Comparison of ENCODE assay signal across 8 cellular contexts in the genomic region with DNA sequence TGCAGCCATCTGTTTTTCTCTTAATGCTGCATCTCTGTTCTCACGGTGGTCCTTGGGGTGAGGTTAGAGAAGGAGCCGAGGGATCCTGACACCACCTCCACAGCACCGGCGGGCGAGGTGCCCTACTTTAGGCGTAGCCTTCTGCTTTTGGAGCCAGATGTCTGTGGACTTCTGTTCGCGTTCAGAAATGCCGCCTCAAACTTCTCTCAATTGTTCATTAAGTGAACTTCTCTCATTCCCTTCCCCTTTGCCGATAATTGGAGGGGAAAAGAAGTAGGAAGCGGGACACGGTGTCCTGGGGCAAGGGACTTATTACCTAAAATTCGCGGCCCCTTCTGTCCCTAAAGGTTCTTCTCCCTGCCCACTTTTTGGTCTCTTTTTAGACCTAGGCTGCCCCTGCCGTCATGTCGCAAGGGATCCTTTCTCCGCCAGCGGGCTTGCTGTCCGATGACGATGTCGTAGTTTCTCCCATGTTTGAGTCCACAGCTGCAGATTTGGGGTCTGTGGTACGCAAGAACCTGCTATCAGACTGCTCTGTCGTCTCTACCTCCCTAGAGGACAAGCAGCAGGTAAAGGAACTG. TPM values are rescaled to one million over a fixed set of nuclear protein-coding genes. Genes with fewer than 3 reads are reported as not detected.
DNase-seq lines count a peak whose midpoint lies in the region; ATAC-seq, FAIRE-seq and TF ChIP-seq lines count a peak whose summit lies in the region.

No MANE protein-coding gene starts in this region.

- H4K20me1 ChIP-seq in SU-DHL-6 (ENCODE audit: low read depth, low read length) = no peaks in the 10 kb centered on the region

- no peak for ATAC-seq in naive thymus-derived CD8-positive, alpha-beta T cell

- peak overlapping the region in 1 of 10 donors; percentile 6 for H3K4me3 Mint-ChIP-seq in naive thymus-derived CD8-positive, alpha-beta T cell

- H3K4me1 ChIP-seq in iPS-20b (ENCODE audit: insufficient read depth, low read length) = no peaks in the 10 kb centered on the region

- no peak for TF ChIP-seq CTCF in SU-DHL-6 (IDR thresholded peaks at IDR 0.05; ENCODE audit: insufficient read depth, low read length, poor library complexity, severe bottlenecking)

- no peaks in the 10 kb centered on the region for H3K9me3 Mint-ChIP-seq in naive thymus-derived CD8-positive, alpha-beta T cell

- peak overlapping the region; percentile 83 for H3K4me3 ChIP-seq in SU-DHL-6 (ENCODE audit: insufficient read depth, low read length, poor library complexity, severe bottlenecking)
- peak overlapping the region; percentile 100 for H3K4me3 ChIP-seq in iPS-20b (ENCODE audit: low read length)

- POLR2A ChIA-PET in naive thymus-derived CD8-positive, alpha-beta T cell (lab: Charles Lee) = interaction anchor here (0.6 to 2.4 kb wide), 7 partner anchors 34 to 396 kb away, joined by 3 to 18 read pairs (median 4); partner anchors contain the start of genes CDC23, ETF1, FAM53C and HSPA9

- DNase-seq in stimulated activated CD4-positive, alpha-beta T cell treated with anti-CD3 and anti-CD28 coated beads, Interleukin-15, amount 100 ng/mL, for 24 hours = peak; percentile 40
- no peak for DNase-seq in stimulated activated CD4-positive, alpha-beta T cell treated with anti-CD3 and anti-CD28 coated beads, Interleukin-4, amount 100 ng/mL, for 24 hours
- DNase-seq in GM12891 (ENCODE audit: insufficient read length, low spot score) (no peak), NCI-H345 (lab: John Stamatoyannopoulos, UW) (no peak), superior temporal gyrus (ENCODE audit: extremely low spot score) (no peak)
- no peak for DNase-seq in naive thymus-derived CD8-positive, alpha-beta T cell

- no peaks in the 10 kb centered on the region for H3K27me3 ChIP-seq in SU-DHL-6 (ENCODE audit: low read length)
- no peaks in the 10 kb centered on the region for H3K27me3 ChIP-seq in iPS-20b (ENCODE audit: insufficient read depth, low read length)

- peaks cover 0 to 16% (median 4%) of the 10 kb centered on the region in 3 donors for H3K36me3 Mint-ChIP-seq in naive thymus-derived CD8-positive, alpha-beta T cell

- H3K27ac ChIP-seq in SU-DHL-6 (ENCODE audit: low read depth, low read length) (peak overlapping the region; percentile 83), iPS-20b (ENCODE audit: low read length) (peak overlapping the region; percentile 89)

- peaks cover 32% of the 10 kb centered on the region for H3K79me2 ChIP-seq in SU-DHL-6 (ENCODE audit: insufficient read depth, low read length)

- peak overlapping the region; percentile 75 for H3K4me2 ChIP-seq in SU-DHL-6 (ENCODE audit: low read depth, low read length, poor library complexity, severe bottlenecking)

- peak overlapping the region in 2 of 10 donors; percentile 9 to 81 for H3K27ac Mint-ChIP-seq in naive thymus-derived CD8-positive, alpha-beta T cell

- no peak for TF ChIP-seq POLR2A in GM12891 (IDR thresholded peaks at IDR 0.05; ENCODE audit: low read depth, low read length)

- H3K27me3 Mint-ChIP-seq in naive thymus-derived CD8-positive, alpha-beta T cell = no peaks in the 10 kb centered on the region

- peaks cover 0 to 11% (median 4%) of the 10 kb centered on the region in 4 donors for H3K4me1 Mint-ChIP-seq in naive thymus-derived CD8-positive, alpha-beta T cell

- H3F3A ChIP-seq in SU-DHL-6 (ENCODE audit: insufficient read depth) = 0 out of 2 replicates have a peak, but pooled peaks cover 10% of the 10 kb centered on the region

- no peak for FAIRE-seq in GM12891 (lab: Jason Lieb, UNC)

- H3K9me3 ChIP-seq in SU-DHL-6 (ENCODE audit: insufficient read depth, low read length) (no peaks in the 10 kb centered on the region), iPS-20b (ENCODE audit: insufficient read depth, low read depth, low read length) (no peaks in the 10 kb centered on the region)

- H3K9ac ChIP-seq in SU-DHL-6 (ENCODE audit: low read length) = peak overlapping the region; percentile 75
- peak overlapping the region; percentile 99 for H3K9ac ChIP-seq in iPS-20b (ENCODE audit: low read depth, low read length)

- H3K9me2 ChIP-seq in SU-DHL-6 (replicated peaks; ENCODE audit: insufficient read depth, low read length) = no peaks in the 10 kb centered on the region

- H3K36me3 ChIP-seq in SU-DHL-6 (ENCODE audit: low read length) (no peaks in the 10 kb centered on the region), iPS-20b (ENCODE audit: insufficient read depth, low read depth, low read length) (peaks cover 58% of the 10 kb centered on the region)

- peak overlapping the region; percentile 71 for H2AFZ ChIP-seq in SU-DHL-6 (ENCODE audit: low read depth, low read length, severe bottlenecking)

TF ChIP-seq in GM12891, 5 proteins besides CTCF, POLR2A, EP300 and RAD21:
- TF ChIP-seq SPI1 (IDR thresholded peaks at IDR 0.05; ENCODE audit: low read depth, low read length) = no peak
- TF ChIP-seq POU2F2 (IDR thresholded peaks at IDR 0.05; ENCODE audit: low read depth, low read length) = no peak
- TF ChIP-seq POLR2AphosphoS5 (IDR thresholded peaks at IDR 0.05; ENCODE audit: low read depth, low read length) = no peak
- TF ChIP-seq PAX5 (IDR thresholded peaks at IDR 0.05; ENCODE audit: insufficient read depth, low read length, severe bottlenecking) = no peak
- no peak for TF ChIP-seq TAF1 (IDR thresholded peaks at IDR 0.05; ENCODE audit: low read depth, low read length)

RNA-seq across cellular contexts. Expression of gene KIF20A, which starts 0.5 kb away (rescaled TPM):
- polyA plus RNA-seq in GM12891 (2012; ENCODE audit: low read depth, missing spikeins) = 18.1 TPM
- not detected for total RNA-seq in naive thymus-derived CD8-positive, alpha-beta T cell
- polyA plus RNA-seq in naive thymus-derived CD8-positive, alpha-beta T cell = not detected

RNA-seq across cellular contexts. Expression of gene BRD8, which starts 0.9 kb away (rescaled TPM):
- polyA plus RNA-seq in GM12891 (2012; ENCODE audit: low read depth, missing spikeins) = 23.2 TPM
- total RNA-seq in naive thymus-derived CD8-positive, alpha-beta T cell = 10 to 100 TPM; 76.1 to 77.4 TPM
- polyA plus RNA-seq in naive thymus-derived CD8-positive, alpha-beta T cell = 10 to 100 TPM; 24.0 to 37.7 (median 31.8) TPM

RNA-seq across cellular contexts. Expression of gene CDC23, which starts 33.8 kb away (rescaled TPM):
- 23.5 TPM for polyA plus RNA-seq in GM12891 (2012; ENCODE audit: low read depth, missing spikeins)
- total RNA-seq in naive thymus-derived CD8-positive, alpha-beta T cell = 10 to 100 TPM; 26.3 to 29.3 TPM
- 10 to 100 TPM; 13.7 to 24.7 (median 17.2) TPM for polyA plus RNA-seq in naive thymus-derived CD8-positive, alpha-beta T cell

RNA-seq across cellular contexts. Expression of gene NME5, which starts 40.1 kb away (rescaled TPM):
- 0.63 TPM for polyA plus RNA-seq in GM12891 (2012; ENCODE audit: low read depth, missing spikeins)
- not detected for total RNA-seq in naive thymus-derived CD8-positive, alpha-beta T cell
- not detected for polyA plus RNA-seq in naive thymus-derived CD8-positive, alpha-beta T cell
